ENCODE assay signal across 12 cellular contexts in genomic region chr1:224266105-224266935, GRCh38.
DNase-seq lines count a peak whose midpoint lies in the region; ATAC-seq and TF ChIP-seq lines count a peak whose summit lies in the region.
"Had no signal": no experiment of that assay in that cellular context is flagged by ENCODE, and none has a peak within 500 bp of the region (broad histone marks: within the 10 kb centered on the region; RNA-seq: fewer than 3 reads in every experiment).

No MANE protein-coding gene starts in this region.

- DNase-seq in EH (ENCODE audit: low read depth), result peak; percentile 54
- peak; percentile 15 for DNase-seq in choroid plexus epithelial cell (ENCODE audit: low read depth)
- DNase-seq in lower leg skin (ENCODE audit: low spot score in 2 of 2), result no peak
- DNase-seq in iPS-NIHi7 (ENCODE audit: extremely low spot score), result no peak
- no peak for DNase-seq in stimulated activated naive CD8-positive, alpha-beta T cell treated with anti-CD3 and anti-CD28 coated beads, Interleukin-15, amount 100 ng/mL, for 72 hours
- DNase-seq: hippocampal formation, NCI-H2171 treated with DMSO at 0.1 percent for 48 hours, tibial artery had no signal

- no peak for TF ChIP-seq CTCF in choroid plexus epithelial cell (conservative IDR thresholded peaks at IDR 0.05; ENCODE audit: low read depth, low read length)
- TF ChIP-seq CTCF in lower leg skin (IDR thresholded peaks at IDR 0.05), result no peak

- no peak overlapping the region for H3K4me3 Mint-ChIP-seq in stimulated activated naive CD8-positive, alpha-beta T cell treated with anti-CD3 and anti-CD28 coated beads, Interleukin-15, amount 100 ng/mL, for 72 hours
- H3K4me3 Mint-ChIP-seq: natural killer cell treated with Interleukin-12 subunit alpha and Interleukin-12 subunit beta and Interleukin-15 and Interleukin-18, amount 100 ng/mL, for 72 hours had no signal

- H3K9me3 Mint-ChIP-seq in stimulated activated naive CD8-positive, alpha-beta T cell treated with anti-CD3 and anti-CD28 coated beads, Interleukin-15, amount 100 ng/mL, for 72 hours, result no peaks in the 10 kb centered on the region
- H3K9me3 Mint-ChIP-seq: natural killer cell treated with Interleukin-12 subunit alpha and Interleukin-12 subunit beta and Interleukin-15 and Interleukin-18, amount 100 ng/mL, for 72 hours had no signal

- intact Hi-C loops in lower leg skin (cut with DNase I; ENCODE audit: low total_unique reads), result no loop called here

- TF ChIP-seq POLR2A in lower leg skin (IDR thresholded peaks at IDR 0.05), result no peak

- ATAC-seq in GM19351 (IDR thresholded peaks at IDR 0.05; ENCODE audit: unreplicated experiment) (peak; percentile 74), HG03108 (IDR thresholded peaks at IDR 0.05; ENCODE audit: unreplicated experiment) (peak; percentile 90), HG03439 (IDR thresholded peaks at IDR 0.05; ENCODE audit: unreplicated experiment) (no peak)
- ATAC-seq in stimulated activated naive CD8-positive, alpha-beta T cell treated with anti-CD3 and anti-CD28 coated beads, Interleukin-15, amount 100 ng/mL, for 72 hours, result no peak
- ATAC-seq: natural killer cell treated with Interleukin-12 subunit alpha and Interleukin-12 subunit beta and Interleukin-15 and Interleukin-18, amount 100 ng/mL, for 72 hours had no signal

- WGBS in lower leg skin, 2 donors, result 68 to 75% methylated on average over 3 of the region's 3 CpGs

- H3K27me3 Mint-ChIP-seq in stimulated activated naive CD8-positive, alpha-beta T cell treated with anti-CD3 and anti-CD28 coated beads, Interleukin-15, amount 100 ng/mL, for 72 hours, result no peaks in the 10 kb centered on the region
- H3K27me3 Mint-ChIP-seq: natural killer cell treated with Interleukin-12 subunit alpha and Interleukin-12 subunit beta and Interleukin-15 and Interleukin-18, amount 100 ng/mL, for 72 hours had no signal

- H3K27ac Mint-ChIP-seq in stimulated activated naive CD8-positive, alpha-beta T cell treated with anti-CD3 and anti-CD28 coated beads, Interleukin-15, amount 100 ng/mL, for 72 hours, result peak overlapping the region in 1 of 2 donors; percentile 55

- peaks cover 17% of the 10 kb centered on the region for H3K4me1 Mint-ChIP-seq in stimulated activated naive CD8-positive, alpha-beta T cell treated with anti-CD3 and anti-CD28 coated beads, Interleukin-15, amount 100 ng/mL, for 72 hours

- H3K4me3 ChIP-seq in choroid plexus epithelial cell (ENCODE audit: low read depth, low read length) (no peak overlapping the region), lower leg skin (ENCODE audit: low read depth, poor library complexity, severe bottlenecking) (no peak overlapping the region)
- H3K4me3 ChIP-seq: tibial artery had no signal

Comparison
In these comparisons a context has a peak if more than half of its experiments do, and no peak if none do; other contexts are left out.
1. DNase-seq: peak in EH (single experiment) and choroid plexus epithelial cell (single experiment); none in lower leg skin (0 of 2), iPS-NIHi7 (single experiment) and stimulated activated naive CD8-positive, alpha-beta T cell treated with anti-CD3 and anti-CD28 coated beads, Interleukin-15, amount 100 ng/mL, for 72 hours (0 of 2).
2. ATAC-seq: peak in GM19351 (single experiment) and HG03108 (single experiment); none in stimulated activated naive CD8-positive, alpha-beta T cell treated with anti-CD3 and anti-CD28 coated beads, Interleukin-15, amount 100 ng/mL, for 72 hours (single experiment) and HG03439 (single experiment).